ENCODE assay signal across 1 cellular context in the genomic region with DNA sequence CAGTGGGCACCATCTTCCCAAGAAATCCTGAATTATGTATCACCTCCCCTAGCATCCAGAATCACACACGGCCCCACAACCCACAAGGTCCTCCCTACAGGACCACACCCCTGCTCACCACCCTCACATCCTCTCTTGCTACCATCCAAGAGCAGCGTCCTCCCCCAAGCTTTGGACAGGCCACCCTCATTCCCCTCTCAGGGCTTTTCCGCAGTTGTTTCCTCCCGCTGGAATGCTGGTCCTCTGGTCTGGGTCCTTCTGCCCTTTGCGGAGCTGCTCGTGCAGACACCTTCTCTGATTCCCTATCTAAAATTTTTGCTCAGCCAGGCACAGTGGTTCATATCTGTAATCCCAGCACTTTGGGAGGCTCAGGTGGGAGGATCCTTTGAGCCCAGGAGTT.
TF ChIP-seq lines count a peak whose summit lies in the region.

No MANE protein-coding gene starts in this region.

TF ChIP-seq in IMR-90, 13 proteins besides CTCF, POLR2A, EP300 and RAD21 (continued from another document):
- TF ChIP-seq MAZ (IDR thresholded peaks at IDR 0.05; ENCODE audit: borderline replicate concordance, low read depth, low read length) (no peak), CEBPB (IDR thresholded peaks at IDR 0.05; ENCODE audit: low read depth, low read length) (no peak), RCOR1 (IDR thresholded peaks at IDR 0.05; ENCODE audit: insufficient replicate concordance, low read length) (no peak)
